ENCODE assay signal across 8 cellular contexts in the genomic region with DNA sequence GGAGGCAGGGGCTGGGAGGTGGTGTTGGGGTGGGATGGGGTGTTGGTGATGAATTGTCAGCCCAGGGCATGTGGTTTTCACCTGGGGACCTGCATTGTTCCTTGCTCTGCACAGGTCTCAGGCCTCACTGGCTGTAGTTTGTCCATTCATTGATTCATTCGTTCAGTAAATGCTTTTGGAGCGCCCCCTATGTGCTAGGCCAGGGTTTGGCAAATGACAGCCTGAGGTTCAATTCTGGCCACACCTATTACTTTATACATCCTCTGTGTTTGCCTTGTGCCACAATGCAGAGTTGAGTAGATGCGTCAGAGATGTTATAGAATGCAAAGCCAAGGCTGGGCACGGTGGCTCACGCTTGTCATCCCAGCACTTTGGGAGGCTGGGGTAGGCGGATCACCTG. TPM values are rescaled to one million over a fixed set of nuclear protein-coding genes. Genes with fewer than 3 reads are reported as not detected.
A peak's percentile ranks its signal among the peaks of the same experiment; 100 is the strongest.
DNase-seq lines count a peak whose midpoint lies in the region; ATAC-seq and TF ChIP-seq lines count a peak whose summit lies in the region.

No MANE protein-coding gene starts in this region.

- H3K27ac Mint-ChIP-seq in CD4-positive, alpha-beta memory T cell, result peak overlapping the region in 1 of 7 donors; percentile 3

- DNase-seq in 8988T, result peak; percentile 29
- peak; percentile 57 for DNase-seq in GM12865 (ENCODE audit: low read depth)
- DNase-seq in epithelial cell of proximal tubule (ENCODE audit: low read depth), result no peak
- DNase-seq in CD4-positive, alpha-beta memory T cell, result no peak
- no peak for DNase-seq in posterior vena cava (ENCODE audit: low spot score)
- DNase-seq in DMS114 treated with DMSO at 0.1 percent for 48 hours (lab: John Stamatoyannopoulos, UW; ENCODE audit: unreplicated experiment), result no peak

- intact Hi-C loops in CD4-positive, alpha-beta memory T cell (cut with micrococcal nuclease), result no loop called here
- intact Hi-C loops in posterior vena cava (cut with DNase I), result no loop called here

- no peak for ATAC-seq in GM19395 (IDR thresholded peaks at IDR 0.05; ENCODE audit: unreplicated experiment)

- H3K9me3 ChIP-seq in OCI-LY3 (ENCODE audit: insufficient read depth, low read length), result no peaks in the 10 kb centered on the region
- H3K9me3 ChIP-seq in CD4-positive, alpha-beta memory T cell (ENCODE audit: control insufficient read depth in 1 of 2, low read length in 2 of 2), result no peaks in the 10 kb centered on the region

- H3K36me3 ChIP-seq in OCI-LY3 (replicated peaks; ENCODE audit: low read depth, low read length), result no peaks in the 10 kb centered on the region
- H3K36me3 ChIP-seq in CD4-positive, alpha-beta memory T cell (ENCODE audit: insufficient read depth, low read length), result no peaks in the 10 kb centered on the region

- H3K9me3 Mint-ChIP-seq in CD4-positive, alpha-beta memory T cell, result no peaks in the 10 kb centered on the region

- peaks cover 0 to 5% of the 10 kb centered on the region in 2 donors for H3K36me3 Mint-ChIP-seq in CD4-positive, alpha-beta memory T cell

- CTCF ChIA-PET in CD4-positive, alpha-beta memory T cell (lab: Charles Lee; ENCODE audit: partially characterized antibody), result no interaction called here

- no peaks in the 10 kb centered on the region for H4K20me1 ChIP-seq in OCI-LY3 (ENCODE audit: insufficient read depth, low read length)

- no peak overlapping the region for H3K9ac ChIP-seq in OCI-LY3 (ENCODE audit: low read length)

- H3K27me3 Mint-ChIP-seq in CD4-positive, alpha-beta memory T cell, result no peaks in the 10 kb centered on the region

- no peak overlapping the region for H3K4me3 ChIP-seq in GM12865 (ENCODE audit: low read depth, low read length)
- no peak overlapping the region for H3K4me3 ChIP-seq in OCI-LY3 (ENCODE audit: low read length)
- H3K4me3 ChIP-seq in epithelial cell of proximal tubule (ENCODE audit: low read depth, low read length), result no peak overlapping the region
- no peak overlapping the region for H3K4me3 ChIP-seq in CD4-positive, alpha-beta memory T cell (ENCODE audit: low read length in 2 of 2)

- POLR2A ChIA-PET in CD4-positive, alpha-beta memory T cell (lab: Charles Lee; ENCODE audit: partially characterized antibody), result no interaction called here

- peaks cover 4 to 10% (median 8%) of the 10 kb centered on the region in 4 donors for H3K4me1 Mint-ChIP-seq in CD4-positive, alpha-beta memory T cell

- peaks cover 12% of the 10 kb centered on the region for H3K4me1 ChIP-seq in OCI-LY3 (ENCODE audit: low read length)
- H3K4me1 ChIP-seq in CD4-positive, alpha-beta memory T cell (ENCODE audit: insufficient read depth, low read length), result peaks cover 7% of the 10 kb centered on the region

- no peak overlapping the region for H3K27ac ChIP-seq in OCI-LY3 (ENCODE audit: low read length)
- no peak overlapping the region for H3K27ac ChIP-seq in CD4-positive, alpha-beta memory T cell (ENCODE audit: low read depth, low read length)

- H3K4me2 ChIP-seq in OCI-LY3 (ENCODE audit: low read length), result no peak overlapping the region

- H3K27me3 ChIP-seq in OCI-LY3 (ENCODE audit: low read depth, low read length), result no peaks in the 10 kb centered on the region
- no peaks in the 10 kb centered on the region for H3K27me3 ChIP-seq in CD4-positive, alpha-beta memory T cell (ENCODE audit: insufficient read depth, low read length)

- TF ChIP-seq CTCF in GM12865 (IDR thresholded peaks at IDR 0.05; ENCODE audit: insufficient read depth, low read depth, low read length, missing control alignments) (peak; percentile 52), OCI-LY3 (IDR thresholded peaks at IDR 0.05; ENCODE audit: low read depth, low read length) (peak; percentile 68), epithelial cell of proximal tubule (conservative IDR thresholded peaks at IDR 0.05; ENCODE audit: low read depth, low read length) (peak; percentile 54)

- H2AFZ ChIP-seq in OCI-LY3 (ENCODE audit: low read depth, low read length), result no peak overlapping the region

- H3K79me2 ChIP-seq in OCI-LY3 (ENCODE audit: low read length), result no peaks in the 10 kb centered on the region

- no peak overlapping the region for H3K4me3 Mint-ChIP-seq in CD4-positive, alpha-beta memory T cell

RNA-seq across cellular contexts. Expression of a gene that starts 4.7 kb away (rescaled TPM):
- total RNA-seq in epithelial cell of proximal tubule (4.3 and 6.0 TPM in 2 replicates), posterior vena cava (1 to 10 TPM; 5.0 to 6.2 TPM)
- total RNA-seq in CD4-positive, alpha-beta memory T cell, result 1 to 10 TPM; 5.3 to 5.6 TPM
- polyA plus RNA-seq in CD4-positive, alpha-beta memory T cell, result 10 to 100 TPM in 1 of 2 donors, 1 to 10 TPM in 1; 5.2 to 12.0 TPM

RNA-seq across cellular contexts. Expression of a gene that starts 43.6 kb away (rescaled TPM):
- total RNA-seq in epithelial cell of proximal tubule (58.2 and 62.0 TPM in 2 replicates), posterior vena cava (10 to 100 TPM; 52.5 to 58.1 TPM)
- total RNA-seq in CD4-positive, alpha-beta memory T cell, result 10 to 100 TPM; 92.1 to 99.7 TPM
- 10 to 100 TPM; 54.4 to 90.8 TPM for polyA plus RNA-seq in CD4-positive, alpha-beta memory T cell

Comparison
In these comparisons a context has a peak if more than half of its experiments do, and no peak if none do; other contexts are left out.
1. DNase-seq: peak in 8988T (single experiment) and GM12865 (single experiment); none in epithelial cell of proximal tubule (single experiment), CD4-positive, alpha-beta memory T cell (0 of 5), posterior vena cava (single experiment) and DMS114 treated with DMSO at 0.1 percent for 48 hours (single experiment).
2. Peak in every context shown above with its lines, with median percentiles within 50 percentile points of each other: CTCF ChIP-seq.